Comparison of ENCODE assay signal across 16 cellular contexts in genomic region chr18:78936251-78937005, GRCh38. TPM values are rescaled to one million over a fixed set of nuclear protein-coding genes. Genes with fewer than 3 reads are reported as not detected.
A peak's percentile ranks its signal among the peaks of the same experiment; 100 is the strongest.
DNase-seq lines count a peak whose midpoint lies in the region; TF ChIP-seq lines count a peak whose summit lies in the region.
"Had no signal": no experiment of that assay in that cellular context is flagged by ENCODE, and none has a peak within 500 bp of the region (broad histone marks: within the 10 kb centered on the region; RNA-seq: fewer than 3 reads in every experiment).

No MANE protein-coding gene starts in this region.

- no peak for TF ChIP-seq CTCF in neural progenitor cell (IDR thresholded peaks at IDR 0.05)
- TF ChIP-seq CTCF in dorsolateral prefrontal cortex (IDR thresholded peaks at IDR 0.05 in 54 of 56, conservative IDR thresholded peaks at IDR 0.05 in 2 of 56; ENCODE audit: low read depth in 1 of 56, partially characterized antibody in 56 of 56), result no peak
- no peak for TF ChIP-seq CTCF in osteocyte (IDR thresholded peaks at IDR 0.05)

- H3K36me3 Mint-ChIP-seq in neural progenitor cell (no peaks in the 10 kb centered on the region), osteocyte (ENCODE audit: unreplicated experiment) (no peaks in the 10 kb centered on the region)
- H3K36me3 Mint-ChIP-seq: CD8-positive, alpha-beta T cell had no signal

- H3K4me1 Mint-ChIP-seq in neural progenitor cell, result no peaks in the 10 kb centered on the region
- no peaks in the 10 kb centered on the region for H3K4me1 Mint-ChIP-seq in osteocyte (ENCODE audit: unreplicated experiment)

- no peaks in the 10 kb centered on the region for H3F3A ChIP-seq in neural progenitor cell (ENCODE audit: low read depth)

- H3K27ac Mint-ChIP-seq in neural progenitor cell (peak overlapping the region; percentile 28), osteocyte (ENCODE audit: unreplicated experiment) (no peak overlapping the region)
- H3K27ac Mint-ChIP-seq: CD8-positive, alpha-beta T cell; HFFc6 had no signal

- H3K36me3 ChIP-seq in neural progenitor cell, result no peaks in the 10 kb centered on the region
- H3K36me3 ChIP-seq: HAP-1 had no signal

- H3K9me3 ChIP-seq in neural progenitor cell (ENCODE audit: low read depth), result no peaks in the 10 kb centered on the region
- H3K9me3 ChIP-seq: Caco-2, HAP-1 had no signal

- H3K27me3 ChIP-seq in neural progenitor cell (no peaks in the 10 kb centered on the region), dorsolateral prefrontal cortex (peaks cover 0 to 3% (median 0%) of the 10 kb centered on the region in 45 donors)

- H3K4me1 ChIP-seq in neural progenitor cell, result peaks cover 10% of the 10 kb centered on the region
- H3K4me1 ChIP-seq: Caco-2, HAP-1 had no signal

- H3K4me3 ChIP-seq in neural progenitor cell (no peak overlapping the region), dorsolateral prefrontal cortex (no peak overlapping the region)
- H3K4me3 ChIP-seq: HAP-1 had no signal

- H3K79me2 ChIP-seq in neural progenitor cell (ENCODE audit: low read depth), result no peaks in the 10 kb centered on the region

- no peak overlapping the region for H3K4me2 ChIP-seq in neural progenitor cell

- H3K27ac ChIP-seq in neural progenitor cell (no peak overlapping the region), dorsolateral prefrontal cortex (no peak overlapping the region)

- H3K27me3 Mint-ChIP-seq in neural progenitor cell (ENCODE audit: insufficient read depth, low read depth) (peaks cover 5% of the 10 kb centered on the region), osteocyte (ENCODE audit: unreplicated experiment) (no peaks in the 10 kb centered on the region)

- no peak overlapping the region for H3K9ac ChIP-seq in neural progenitor cell

- H2AFZ ChIP-seq in neural progenitor cell (replicated peaks), result no peak overlapping the region

- DNase-seq in mesenteric fat pad (ENCODE audit: low spot score), result peak; percentile 78
- DNase-seq in neural progenitor cell (ENCODE audit: low spot score), result no peak
- peak; percentile 77 for DNase-seq in posterior vena cava (ENCODE audit: low spot score)
- DNase-seq in dorsolateral prefrontal cortex, result no peak
- DNase-seq in osteocyte (ENCODE audit: extremely low spot score, unreplicated experiment), result no peak
- no peak for DNase-seq in anterior cingulate cortex (lab: John Stamatoyannopoulos, UW)
- DNase-seq: C1 segment of cervical spinal cord; Caco-2; CD8-positive, alpha-beta T cell; DMS153; DND-41; GOT3; HFFc6 had no signal

- H3K9me3 Mint-ChIP-seq in neural progenitor cell (no peaks in the 10 kb centered on the region), osteocyte (ENCODE audit: unreplicated experiment) (peaks cover 16% of the 10 kb centered on the region)
- H3K9me3 Mint-ChIP-seq: CD8-positive, alpha-beta T cell had no signal

- intact Hi-C loops in posterior vena cava (cut with DNase I), result no loop called here
- intact Hi-C loops in dorsolateral prefrontal cortex (cut with DNase I), result no loop called here

- no peaks in the 10 kb centered on the region for H4K20me1 ChIP-seq in neural progenitor cell (ENCODE audit: low read depth)

- H3K4me3 Mint-ChIP-seq in neural progenitor cell (no peak overlapping the region), osteocyte (ENCODE audit: unreplicated experiment) (no peak overlapping the region)
- H3K4me3 Mint-ChIP-seq: CD8-positive, alpha-beta T cell; HFFc6 had no signal

RNA-seq across cellular contexts. Expression of gene SALL3, which starts 43.2 kb away (rescaled TPM):
- total RNA-seq in mesenteric fat pad (not detected), neural progenitor cell (ENCODE audit: low replicate concordance) (27.7 and 36.5 TPM in 2 replicates), posterior vena cava (not detected), dorsolateral prefrontal cortex (10 to 100 TPM in 90 of 120 experiments, 1 to 10 TPM in 30; 3.7 to 51.5 (median 12.2) TPM), osteocyte (not detected in 2 replicates)
- total RNA-seq: A172; A673; Caco-2; CD8-positive, alpha-beta T cell; HFFc6 had no signal

Comparison
In these comparisons a context has a peak if more than half of its experiments do, and no peak if none do; other contexts are left out.
1. DNase-seq: peak in mesenteric fat pad (single experiment) and posterior vena cava (single experiment); none in neural progenitor cell (single experiment), dorsolateral prefrontal cortex (0 of 10), osteocyte (single experiment) and anterior cingulate cortex (0 of 58).